ENCODE assay signal across 21 cellular contexts in the genomic region with DNA sequence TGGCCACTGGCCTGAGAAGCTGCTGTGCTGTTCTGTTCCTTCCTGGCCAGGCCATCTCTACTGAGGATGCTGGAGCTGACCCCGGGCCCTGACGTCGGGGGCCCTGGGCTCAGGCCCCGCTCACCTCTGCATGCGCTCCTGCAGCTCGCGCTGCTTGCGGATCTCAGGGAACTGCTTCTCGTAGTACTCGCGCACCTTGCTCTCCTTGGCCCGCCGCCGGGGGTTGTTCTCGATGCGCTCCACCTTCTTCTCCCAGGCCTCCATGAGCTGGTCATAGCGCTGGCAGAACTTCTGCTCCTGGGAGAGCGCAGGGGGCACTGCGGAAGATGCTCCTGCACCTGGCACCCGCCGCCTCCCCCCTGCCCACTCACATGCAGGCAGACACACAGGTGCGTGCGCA.
A peak's percentile ranks its signal among the peaks of the same experiment; 100 is the strongest.
DNase-seq lines count a peak whose midpoint lies in the region; ATAC-seq, FAIRE-seq and TF ChIP-seq lines count a peak whose summit lies in the region.
"Had no signal": no experiment of that assay in that cellular context is flagged by ENCODE, and none has a peak within 500 bp of the region (broad histone marks: within the 10 kb centered on the region; RNA-seq: fewer than 3 reads in every experiment).

No MANE protein-coding gene starts in this region.

- POLR2A ChIA-PET in Panc1 (lab: Charles Lee) = no interaction called here
- POLR2A ChIA-PET in K562 (lab: Yijun Ruan, JAX) = interaction anchor here (0.8 kb wide), 1 partner anchor 11 kb away, joined by 3 read pairs; no protein-coding TSS in a partner anchor

- no peak overlapping the region for H3K4me3 ChIP-seq in Panc1 (ENCODE audit: low read depth in 2 of 2, low read length in 2 of 2)
- H3K4me3 ChIP-seq in K562 = no peak overlapping the region
- H3K4me3 ChIP-seq in smooth muscle cell = no peak overlapping the region
- H3K4me3 ChIP-seq: SJSA1 had no signal

- no peak for TF ChIP-seq CTCF in Panc1 (IDR thresholded peaks at IDR 0.05)
- TF ChIP-seq CTCF in K562 (IDR thresholded peaks at IDR 0.05 in 2 of 3, conservative IDR thresholded peaks at IDR 0.05 in 1 of 3; ENCODE audit: insufficient read depth in 2 of 3, low read depth in 1 of 3, low read length in 3 of 3) = no peak
- no peak for TF ChIP-seq CTCF in glutamatergic neuron (IDR thresholded peaks at IDR 0.05; ENCODE audit: partially characterized antibody, unreplicated experiment)
- TF ChIP-seq CTCF in smooth muscle cell (IDR thresholded peaks at IDR 0.05; ENCODE audit: borderline replicate concordance, insufficient read depth, poor library complexity, severe bottlenecking) = no peak

- no peak for TF ChIP-seq RAD21 in K562 (CRISPR knock-in tag; conservative IDR thresholded peaks at IDR 0.05 in 1 of 2, IDR thresholded peaks at IDR 0.05 in 1 of 2)

- no peaks in the 10 kb centered on the region for H3K9me1 ChIP-seq in K562 (ENCODE audit: control insufficient read depth, insufficient read depth, low read length)

- H3K79me2 ChIP-seq in K562 (ENCODE audit: control insufficient read depth, insufficient read depth, low read length) = no peaks in the 10 kb centered on the region
- H3K79me2 ChIP-seq in smooth muscle cell (ENCODE audit: low read depth) = no peaks in the 10 kb centered on the region

- H3K4me3 Mint-ChIP-seq in glutamatergic neuron (ENCODE audit: unreplicated experiment) = no peak overlapping the region

- H3K27ac ChIP-seq in Panc1 (ENCODE audit: low read length) (no peak overlapping the region), K562 (ENCODE audit: extremely low read depth, low read depth, low read length) (no peak overlapping the region), smooth muscle cell (ENCODE audit: low read depth) (peak overlapping the region; percentile 75)
- H3K27ac ChIP-seq: HL-60, SJSA1 had no signal

- DNase-seq in Panc1 (ENCODE audit: low read depth, low spot score) (no peak), K562 (ENCODE audit: extremely low read depth in 1 of 4, low spot score in 3 of 4) (no peak), glutamatergic neuron (no peak), smooth muscle cell (lab: John Stamatoyannopoulos, UW; ENCODE audit: unreplicated experiment) (no peak), RCC 7860 (ENCODE audit: low spot score) (no peak), EL (no peak)
- no peak for DNase-seq in stimulated activated CD4-positive, alpha-beta T cell treated with anti-CD3 and anti-CD28 coated beads, Interleukin-1b, Interleukin-23, amount 100 ng/mL, for 48 hours
- DNase-seq: ACHN, C1 segment of cervical spinal cord, DMS79 treated with DMSO at 0.1 percent for 48 hours, H7, IMR-90, Karpas-422, NCI-H1417 treated with DMSO at 0.1 percent for 48 hours, NCI-H187 treated with DMSO at 0.1 percent for 48 hours, NCI-H226, NCI-H524, NCI-H82, PC-3 had no signal

- CTCF ChIA-PET in Panc1 (lab: Charles Lee) = no interaction called here
- CTCF ChIA-PET in K562 (lab: Yijun Ruan, JAX; ENCODE audit: low intra/inter-chr PET ratio) = no interaction called here

- peaks cover 24% of the 10 kb centered on the region for H3K9me3 Mint-ChIP-seq in glutamatergic neuron (ENCODE audit: unreplicated experiment)

- H3K4me1 ChIP-seq in Panc1 (ENCODE audit: control insufficient read depth, insufficient read depth, low read length) (no peaks in the 10 kb centered on the region), K562 (replicated peaks in 1 of 2; ENCODE audit: control insufficient read depth in 2 of 2, insufficient read depth in 2 of 2, low read length in 2 of 2) (peaks cover 0 to 38% of the 10 kb centered on the region in 2 experiments; a peak in 2 of 5 replicates), smooth muscle cell (ENCODE audit: low read depth) (peaks cover 25% of the 10 kb centered on the region)

- no peak for FAIRE-seq in K562 (lab: Jason Lieb, UNC)
- FAIRE-seq in RCC 7860 (lab: Jason Lieb, UNC) = no peak

- TF ChIP-seq EP300 in K562 (IDR thresholded peaks at IDR 0.05; ENCODE audit: low read length) = no peak

- H3K36me3 ChIP-seq in Panc1 (ENCODE audit: control insufficient read depth, insufficient read depth, low read length) (peaks cover 2% of the 10 kb centered on the region; the same call in 1 of the 2 replicates), K562 (ENCODE audit: control insufficient read depth, insufficient read depth, low read length) (peaks cover 54% of the 10 kb centered on the region), smooth muscle cell (ENCODE audit: low read depth) (no peaks in the 10 kb centered on the region)

- H3F3A ChIP-seq in smooth muscle cell (ENCODE audit: low read depth) = peaks cover 25% of the 10 kb centered on the region

- H3K27me3 ChIP-seq in Panc1 (ENCODE audit: control insufficient read depth, insufficient read depth, low read length) = no peaks in the 10 kb centered on the region
- no peaks in the 10 kb centered on the region for H3K27me3 ChIP-seq in K562 (ENCODE audit: control insufficient read depth in 2 of 2, insufficient read depth in 2 of 2, low read length in 2 of 2)
- H3K27me3 ChIP-seq in smooth muscle cell (ENCODE audit: low read depth) = no peaks in the 10 kb centered on the region
- H3K27me3 ChIP-seq: SJSA1 had no signal

- peak overlapping the region; percentile 83 for H3K27ac Mint-ChIP-seq in glutamatergic neuron (ENCODE audit: unreplicated experiment)

- no peak overlapping the region for H3K4me2 ChIP-seq in K562 (ENCODE audit: insufficient read depth, low read length)
- H3K4me2 ChIP-seq in smooth muscle cell = no peak overlapping the region

- ATAC-seq in Panc1 (no peak), K562 (no peak)
- ATAC-seq: PC-3 had no signal

- peaks cover 57% of the 10 kb centered on the region for H3K4me1 Mint-ChIP-seq in glutamatergic neuron (ENCODE audit: low read depth, unreplicated experiment)

- 96% methylated on average over 15 of the region's 23 CpGs for WGBS in K562 (ENCODE audit: insufficient coverage, low coverage, missing lambda C conversion rate)
- 97% methylated on average over 21 of the region's 23 CpGs for WGBS in smooth muscle cell (ENCODE audit: low lambda C conversion rate)

- H3K9me3 ChIP-seq in Panc1 (ENCODE audit: control insufficient read depth, insufficient read depth, low read depth, low read length) = no peaks in the 10 kb centered on the region
- 0 out of 2 replicates have a peak, but pooled peaks cover 2% of the 10 kb centered on the region for H3K9me3 ChIP-seq in K562 (replicated peaks; ENCODE audit: control insufficient read depth, insufficient read depth, low read depth, low read length)
- H3K9me3 ChIP-seq in smooth muscle cell (replicated peaks; ENCODE audit: low read depth) = no peaks in the 10 kb centered on the region
- H3K9me3 ChIP-seq: SJSA1 had no signal

- no peak overlapping the region for H2AFZ ChIP-seq in K562 (ENCODE audit: low read depth, low read length)
- no peak overlapping the region for H2AFZ ChIP-seq in smooth muscle cell (ENCODE audit: low read depth)

- intact Hi-C loops in Panc1 (cut with micrococcal nuclease; ENCODE audit: unreplicated experiment) (no loop called here), K562 (cut with micrococcal nuclease) (no loop called here)

- no peaks in the 10 kb centered on the region for H4K20me1 ChIP-seq in K562 (replicated peaks; ENCODE audit: control insufficient read depth, insufficient read depth, low read length)
- H4K20me1 ChIP-seq in smooth muscle cell (ENCODE audit: low read depth) = peaks cover 30% of the 10 kb centered on the region

- H3K9ac ChIP-seq in K562 (ENCODE audit: insufficient read depth in 1 of 2, low read depth in 2 of 2, low read length in 2 of 2) = no peak overlapping the region
- H3K9ac ChIP-seq in smooth muscle cell (ENCODE audit: low read depth) = no peak overlapping the region

- no peak for TF ChIP-seq POLR2A in K562 (conservative IDR thresholded peaks at IDR 0.05)

- in situ Hi-C loops in Panc1 (cut with HindIII; ENCODE audit: low pct_unique_long_range_greater_than_20kb, low sequenced_read_pairs) = no loop called here
- in situ Hi-C loops in K562 (cut with MboI) = no loop called here

- BruUV-seq in Panc1 (replicated peaks; lab: Mats Ljungman, UMichigan) (TSS peak; percentile 52), K562 (replicated peaks; lab: Mats Ljungman, UMichigan) (no TSS peak)

- H3K36me3 Mint-ChIP-seq in glutamatergic neuron (ENCODE audit: unreplicated experiment) = no peaks in the 10 kb centered on the region

- H3K27me3 Mint-ChIP-seq in glutamatergic neuron (ENCODE audit: unreplicated experiment) = peaks cover 34% of the 10 kb centered on the region

TF ChIP-seq in K562, 482 proteins besides CTCF, POLR2A, EP300 and RAD21:
- TF ChIP-seq MIER1 (IDR thresholded peaks at IDR 0.05; ENCODE audit: low read depth) (no peak), HCFC1 (IDR thresholded peaks at IDR 0.05; ENCODE audit: low read depth, low read length) (no peak), RFX5 (IDR thresholded peaks at IDR 0.05; ENCODE audit: low read depth, low read length) (no peak), ETV1 (tag; conservative IDR thresholded peaks at IDR 0.05; ENCODE audit: low read depth) (no peak), ESRRB (CRISPR knock-in tag; IDR thresholded peaks at IDR 0.05; ENCODE audit: borderline replicate concordance) (no peak), PCBP1 (IDR thresholded peaks at IDR 0.05; ENCODE audit: low read depth, low read length, poor library complexity, severe bottlenecking) (no peak)
- TF ChIP-seq, protein P1, sequence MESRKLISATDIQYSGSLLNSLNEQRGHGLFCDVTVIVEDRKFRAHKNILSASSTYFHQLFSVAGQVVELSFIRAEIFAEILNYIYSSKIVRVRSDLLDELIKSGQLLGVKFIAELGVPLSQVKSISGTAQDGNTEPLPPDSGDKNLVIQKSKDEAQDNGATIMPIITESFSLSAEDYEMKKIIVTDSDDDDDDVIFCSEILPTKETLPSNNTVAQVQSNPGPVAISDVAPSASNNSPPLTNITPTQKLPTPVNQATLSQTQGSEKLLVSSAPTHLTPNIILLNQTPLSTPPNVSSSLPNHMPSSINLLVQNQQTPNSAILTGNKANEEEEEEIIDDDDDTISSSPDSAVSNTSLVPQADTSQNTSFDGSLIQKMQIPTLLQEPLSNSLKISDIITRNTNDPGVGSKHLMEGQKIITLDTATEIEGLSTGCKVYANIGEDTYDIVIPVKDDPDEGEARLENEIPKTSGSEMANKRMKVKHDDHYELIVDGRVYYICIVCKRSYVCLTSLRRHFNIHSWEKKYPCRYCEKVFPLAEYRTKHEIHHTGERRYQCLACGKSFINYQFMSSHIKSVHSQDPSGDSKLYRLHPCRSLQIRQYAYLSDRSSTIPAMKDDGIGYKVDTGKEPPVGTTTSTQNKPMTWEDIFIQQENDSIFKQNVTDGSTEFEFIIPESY (CRISPR knock-in tag; IDR thresholded peaks at IDR 0.05) = peak; percentile 84
